13 cellular contexts compared by ENCODE assay signal in the genomic region with DNA sequence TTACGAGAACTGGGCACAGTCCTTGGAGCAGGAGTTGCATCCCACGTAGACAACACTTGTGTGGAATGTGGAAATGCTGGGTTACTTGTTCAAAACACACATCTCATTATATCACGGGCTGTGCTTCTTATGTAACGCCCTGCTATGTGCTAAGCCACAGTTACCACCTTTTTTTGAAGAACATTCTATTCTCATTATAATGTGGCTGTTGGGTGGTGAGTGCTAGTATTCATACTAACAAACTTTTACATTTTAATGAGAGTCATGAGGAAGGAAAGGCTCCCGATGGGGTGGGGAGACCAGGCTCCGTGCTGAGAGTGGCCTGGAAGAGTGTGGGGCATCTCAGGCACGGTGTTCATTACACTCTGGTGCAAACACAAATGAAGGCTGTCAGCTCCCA.
DNase-seq lines count a peak whose midpoint lies in the region; ATAC-seq and TF ChIP-seq lines count a peak whose summit lies in the region.
"Had no signal": no experiment of that assay in that cellular context is flagged by ENCODE, and none has a peak within 500 bp of the region (broad histone marks: within the 10 kb centered on the region; RNA-seq: fewer than 3 reads in every experiment).

No MANE protein-coding gene starts in this region.

- no peak for DNase-seq in natural killer cell
- no peak for DNase-seq in natural killer cell treated with Interleukin-12 subunit alpha and Interleukin-12 subunit beta and Interleukin-15 and Interleukin-18, amount 100 ng/mL, for 72 hours (ENCODE audit: low spot score)
- DNase-seq in left lung: no peak
- no peak for DNase-seq in breast epithelium (ENCODE audit: low spot score in 2 of 2)
- no peak for DNase-seq in DMS114 treated with DMSO at 0.1 percent for 48 hours (lab: John Stamatoyannopoulos, UW; ENCODE audit: unreplicated experiment)
- no peak for DNase-seq in activated naive CD4-positive, alpha-beta T cell treated with anti-CD3 and anti-CD28 coated beads, Interleukin-2, amount 10 ng/mL, durations not matched to agents 7 days and 5 days
- DNase-seq: C1 segment of cervical spinal cord; Calu3; CD4-positive, alpha-beta T cell; DMS 273 treated with DMSO at 0.1 percent for 48 hours; GDM1 had no signal

- H3K36me3 ChIP-seq in left lung (no peaks in the 10 kb centered on the region), breast epithelium (no peaks in the 10 kb centered on the region)

- H3K9me3 Mint-ChIP-seq in natural killer cell: no peaks in the 10 kb centered on the region
- H3K9me3 Mint-ChIP-seq in natural killer cell treated with Interleukin-12 subunit alpha and Interleukin-12 subunit beta and Interleukin-15 and Interleukin-18, amount 100 ng/mL, for 72 hours: no peaks in the 10 kb centered on the region
- H3K9me3 Mint-ChIP-seq in activated naive CD4-positive, alpha-beta T cell treated with anti-CD3 and anti-CD28 coated beads, Interleukin-2, amount 10 ng/mL, durations not matched to agents 7 days and 5 days: no peaks in the 10 kb centered on the region
- H3K9me3 Mint-ChIP-seq: CD4-positive, alpha-beta T cell had no signal

- H3K4me1 ChIP-seq in left lung (no peaks in the 10 kb centered on the region), breast epithelium (no peaks in the 10 kb centered on the region)

- CTCF ChIA-PET in activated naive CD4-positive, alpha-beta T cell treated with anti-CD3 and anti-CD28 coated beads, Interleukin-2, amount 10 ng/mL, durations not matched to agents 7 days and 5 days (lab: Charles Lee): no interaction called here

- H3K4me3 ChIP-seq in left lung (no peak overlapping the region), breast epithelium (no peak overlapping the region)

- no peaks in the 10 kb centered on the region for H3K27me3 Mint-ChIP-seq in natural killer cell (ENCODE audit: low read depth in 2 of 2)
- H3K27me3 Mint-ChIP-seq in natural killer cell treated with Interleukin-12 subunit alpha and Interleukin-12 subunit beta and Interleukin-15 and Interleukin-18, amount 100 ng/mL, for 72 hours: no peaks in the 10 kb centered on the region
- no peaks in the 10 kb centered on the region for H3K27me3 Mint-ChIP-seq in activated naive CD4-positive, alpha-beta T cell treated with anti-CD3 and anti-CD28 coated beads, Interleukin-2, amount 10 ng/mL, durations not matched to agents 7 days and 5 days
- H3K27me3 Mint-ChIP-seq: B cell; CD4-positive, alpha-beta T cell had no signal

- H3K27ac ChIP-seq in angular gyrus (ENCODE audit: low read depth, low read length) (peak overlapping the region; percentile 32), left lung (no peak overlapping the region), breast epithelium (no peak overlapping the region)

- H3K36me3 Mint-ChIP-seq in natural killer cell: peaks cover 8% of the 10 kb centered on the region
- H3K36me3 Mint-ChIP-seq in natural killer cell treated with Interleukin-12 subunit alpha and Interleukin-12 subunit beta and Interleukin-15 and Interleukin-18, amount 100 ng/mL, for 72 hours: peaks cover 15% of the 10 kb centered on the region
- no peaks in the 10 kb centered on the region for H3K36me3 Mint-ChIP-seq in activated naive CD4-positive, alpha-beta T cell treated with anti-CD3 and anti-CD28 coated beads, Interleukin-2, amount 10 ng/mL, durations not matched to agents 7 days and 5 days

- TF ChIP-seq CTCF in natural killer cell (IDR thresholded peaks at IDR 0.05) (no peak), left lung (IDR thresholded peaks at IDR 0.05) (no peak), breast epithelium (IDR thresholded peaks at IDR 0.05) (no peak)

- peak; percentile 31 to 65 (median 35) for ATAC-seq in natural killer cell
- ATAC-seq in natural killer cell treated with Interleukin-12 subunit alpha and Interleukin-12 subunit beta and Interleukin-15 and Interleukin-18, amount 100 ng/mL, for 72 hours: no peak
- ATAC-seq in left lung: peak; percentile 39

- TF ChIP-seq POLR2A in breast epithelium (IDR thresholded peaks at IDR 0.05): no peak

- peaks cover 12 to 20% of the 10 kb centered on the region in 2 donors for H3K4me1 Mint-ChIP-seq in natural killer cell
- H3K4me1 Mint-ChIP-seq in natural killer cell treated with Interleukin-12 subunit alpha and Interleukin-12 subunit beta and Interleukin-15 and Interleukin-18, amount 100 ng/mL, for 72 hours (ENCODE audit: low read depth in 2 of 2): peaks cover 0 to 16% of the 10 kb centered on the region in 2 donors
- H3K4me1 Mint-ChIP-seq in activated naive CD4-positive, alpha-beta T cell treated with anti-CD3 and anti-CD28 coated beads, Interleukin-2, amount 10 ng/mL, durations not matched to agents 7 days and 5 days: no peaks in the 10 kb centered on the region
- H3K4me1 Mint-ChIP-seq: B cell had no signal

- no peaks in the 10 kb centered on the region for H3K9me3 ChIP-seq in left lung
- no peaks in the 10 kb centered on the region for H3K9me3 ChIP-seq in breast epithelium

- intact Hi-C loops in natural killer cell (cut with micrococcal nuclease): no loop called here
- intact Hi-C loops in left lung (cut with DNase I): no loop called here
- intact Hi-C loops in breast epithelium (cut with DNase I; ENCODE audit: low total_unique reads): no loop called here

- H3K27ac Mint-ChIP-seq in natural killer cell: no peak overlapping the region
- H3K27ac Mint-ChIP-seq in natural killer cell treated with Interleukin-12 subunit alpha and Interleukin-12 subunit beta and Interleukin-15 and Interleukin-18, amount 100 ng/mL, for 72 hours: no peak overlapping the region
- H3K27ac Mint-ChIP-seq in activated naive CD4-positive, alpha-beta T cell treated with anti-CD3 and anti-CD28 coated beads, Interleukin-2, amount 10 ng/mL, durations not matched to agents 7 days and 5 days: no peak overlapping the region
- H3K27ac Mint-ChIP-seq: B cell; CD4-positive, alpha-beta T cell had no signal

- no peak overlapping the region for H3K4me3 Mint-ChIP-seq in natural killer cell
- H3K4me3 Mint-ChIP-seq in natural killer cell treated with Interleukin-12 subunit alpha and Interleukin-12 subunit beta and Interleukin-15 and Interleukin-18, amount 100 ng/mL, for 72 hours: no peak overlapping the region
- no peak overlapping the region for H3K4me3 Mint-ChIP-seq in activated naive CD4-positive, alpha-beta T cell treated with anti-CD3 and anti-CD28 coated beads, Interleukin-2, amount 10 ng/mL, durations not matched to agents 7 days and 5 days
- H3K4me3 Mint-ChIP-seq: B cell; CD4-positive, alpha-beta T cell had no signal

- H3K27me3 ChIP-seq in left lung (no peaks in the 10 kb centered on the region), breast epithelium (no peaks in the 10 kb centered on the region)

Comparison
In these comparisons a context has a peak if more than half of its experiments do, and no peak if none do; other contexts are left out.
1. ATAC-seq: peak in natural killer cell (3 of 3) and left lung (single experiment); none in natural killer cell treated with Interleukin-12 subunit alpha and Interleukin-12 subunit beta and Interleukin-15 and Interleukin-18, amount 100 ng/mL, for 72 hours (0 of 2).